ENCODE assay signal across 10 cellular contexts in the genomic region with DNA sequence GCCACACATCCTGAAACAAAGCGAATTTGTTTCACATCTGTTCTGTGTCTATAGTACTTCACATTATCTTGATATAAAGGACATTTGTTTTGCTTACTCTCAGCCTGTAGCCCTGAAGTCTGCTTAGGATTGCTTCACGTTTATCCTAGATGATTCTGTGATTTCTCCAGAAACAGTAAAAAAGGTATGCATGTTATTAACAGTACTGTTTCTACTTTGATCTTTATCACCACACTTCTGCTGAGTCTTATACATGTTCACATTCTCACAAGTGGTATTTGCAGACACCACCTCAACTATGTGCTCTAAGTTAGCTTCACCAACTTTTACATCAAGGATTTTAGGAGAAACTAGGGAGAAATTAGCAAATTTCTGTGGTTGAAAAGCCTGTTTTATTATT. TPM values are rescaled to one million over a fixed set of nuclear protein-coding genes. Genes with fewer than 3 reads are reported as not detected.
"Had no signal": no experiment of that assay in that cellular context is flagged by ENCODE, and none has a peak within 500 bp of the region (broad histone marks: within the 10 kb centered on the region; RNA-seq: fewer than 3 reads in every experiment).

No MANE protein-coding gene starts in this region.

- DNase-seq: GM23248, GOT3, H7, HFFc6, KBM-7 had no signal

- ATAC-seq: HCT116, HepG2 had no signal

- FAIRE-seq: HepG2 had no signal

- H3K36me3 ChIP-seq: HAP-1 had no signal

- H2AFZ ChIP-seq: GM23248 had no signal

- H3K4me1 ChIP-seq: HAP-1 had no signal

- H3K4me3 ChIP-seq: GM23248, HAP-1 had no signal

- H3K27ac ChIP-seq: GM23248, HL-60 had no signal

- H3K9ac ChIP-seq: GM23248 had no signal

- H3K9me3 ChIP-seq: HAP-1 had no signal

RNA-seq across cellular contexts. Expression of a gene that starts 47.4 kb away (rescaled TPM):
- total RNA-seq: GM23248, HepG2, HFFc6 had no signal
- polyA plus RNA-seq: GM23248, HepG2, IgD-negative memory B cell had no signal
